Comparison of ENCODE assay signal across 13 cellular contexts in the genomic region with DNA sequence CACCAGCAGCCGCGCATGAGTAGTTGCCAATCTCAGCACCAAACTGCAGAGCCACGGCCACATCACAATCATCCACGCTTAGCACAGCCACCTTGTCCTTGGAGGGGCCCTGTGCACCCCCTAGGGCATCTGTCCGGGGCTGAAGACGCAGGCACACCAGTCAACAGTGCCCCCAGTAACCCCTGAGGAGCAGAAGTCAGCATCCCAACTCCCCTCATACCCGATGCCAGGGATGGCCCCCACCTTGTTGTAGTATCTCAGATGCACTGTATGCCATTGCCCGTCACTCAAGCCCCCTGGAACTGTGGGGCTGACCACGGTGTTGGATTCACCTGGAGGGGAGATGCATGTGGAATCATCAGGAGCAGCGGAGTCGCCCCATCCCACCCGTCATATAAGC. TPM values are rescaled to one million over a fixed set of nuclear protein-coding genes. Genes with fewer than 3 reads are reported as not detected.
DNase-seq lines count a peak whose midpoint lies in the region; TF ChIP-seq lines count a peak whose summit lies in the region.
"Had no signal": no experiment of that assay in that cellular context is flagged by ENCODE, and none has a peak within 500 bp of the region (broad histone marks: within the 10 kb centered on the region; RNA-seq: fewer than 3 reads in every experiment).

No MANE protein-coding gene starts in this region.

- H3K4me2 ChIP-seq in DOHH2 (ENCODE audit: low read length): peak overlapping the region; percentile 75
- peak overlapping the region; percentile 73 for H3K4me2 ChIP-seq in Karpas-422 (ENCODE audit: low read depth, low read length, poor library complexity, severe bottlenecking)
- peak overlapping the region; percentile 75 for H3K4me2 ChIP-seq in neural progenitor cell

- H3K27ac Mint-ChIP-seq in dendritic cell treated with granulocyte-macrophage colony-stimulating factor and Interleukin-4, amounts not matched to agents 40 ng/mL and 50 ng/mL, for 4 days: peak overlapping the region; percentile 75
- H3K27ac Mint-ChIP-seq in neural progenitor cell: no peak overlapping the region

- in situ Hi-C loops in GM13977 (cut with MboI; ENCODE audit: low pct_unique_long_range_greater_than_20kb, low sequenced_read_pairs, unreplicated experiment): no loop called here

- peak overlapping the region; percentile 23; the same call in 1 of the 2 replicates for H2AFZ ChIP-seq in Karpas-422 (ENCODE audit: low read length)
- no peak overlapping the region for H2AFZ ChIP-seq in neural progenitor cell (replicated peaks)

- H3K36me3 ChIP-seq in DOHH2 (ENCODE audit: control insufficient read depth, low read length): no peaks in the 10 kb centered on the region
- H3K36me3 ChIP-seq in Karpas-422 (ENCODE audit: insufficient read depth, low read length): no peaks in the 10 kb centered on the region
- H3K36me3 ChIP-seq in neural progenitor cell: no peaks in the 10 kb centered on the region
- H3K36me3 ChIP-seq: Peyer's patch had no signal

- H3K79me2 ChIP-seq in DOHH2 (ENCODE audit: control insufficient read depth, low read length): no peaks in the 10 kb centered on the region
- H3K79me2 ChIP-seq in Karpas-422 (ENCODE audit: low read length): no peaks in the 10 kb centered on the region
- H3K79me2 ChIP-seq in neural progenitor cell (ENCODE audit: low read depth): peaks cover 6% of the 10 kb centered on the region

- H3K9me3 Mint-ChIP-seq in dendritic cell treated with granulocyte-macrophage colony-stimulating factor and Interleukin-4, amounts not matched to agents 40 ng/mL and 50 ng/mL, for 4 days: no peaks in the 10 kb centered on the region
- H3K9me3 Mint-ChIP-seq in neural progenitor cell: peaks cover 3% of the 10 kb centered on the region

- no peaks in the 10 kb centered on the region for H3K9me2 ChIP-seq in DOHH2 (replicated peaks; ENCODE audit: control insufficient read depth, low read length)
- H3K9me2 ChIP-seq in Karpas-422 (replicated peaks; ENCODE audit: insufficient read depth, low read length): no peaks in the 10 kb centered on the region

- intact Hi-C loops in dendritic cell treated with granulocyte-macrophage colony-stimulating factor and Interleukin-4, amounts not matched to agents 40 ng/mL and 50 ng/mL, for 4 days (cut with micrococcal nuclease): no loop called here

- no peaks in the 10 kb centered on the region for H3K27me3 ChIP-seq in DOHH2 (ENCODE audit: control insufficient read depth, low read length)
- H3K27me3 ChIP-seq in Karpas-422 (ENCODE audit: low read length): no peaks in the 10 kb centered on the region
- peaks cover 8% of the 10 kb centered on the region for H3K27me3 ChIP-seq in neural progenitor cell
- H3K27me3 ChIP-seq: Peyer's patch had no signal

- peaks cover 44% of the 10 kb centered on the region for H3K27me3 Mint-ChIP-seq in dendritic cell treated with granulocyte-macrophage colony-stimulating factor and Interleukin-4, amounts not matched to agents 40 ng/mL and 50 ng/mL, for 4 days
- peaks cover 14% of the 10 kb centered on the region for H3K27me3 Mint-ChIP-seq in neural progenitor cell (ENCODE audit: insufficient read depth, low read depth)

- H3F3A ChIP-seq in DOHH2 (ENCODE audit: control insufficient read depth, insufficient read depth): no peaks in the 10 kb centered on the region
- peaks cover 24% of the 10 kb centered on the region for H3F3A ChIP-seq in neural progenitor cell (ENCODE audit: low read depth)

- H3K4me3 Mint-ChIP-seq in dendritic cell treated with granulocyte-macrophage colony-stimulating factor and Interleukin-4, amounts not matched to agents 40 ng/mL and 50 ng/mL, for 4 days: peak overlapping the region; percentile 57
- H3K4me3 Mint-ChIP-seq in neural progenitor cell: peak overlapping the region; percentile 67

- no peak for DNase-seq in Karpas-422
- no peak for DNase-seq in neural progenitor cell (ENCODE audit: low spot score)
- no peak for DNase-seq in GM13977 (ENCODE audit: low spot score)
- DNase-seq in NCI-H1694 (lab: John Stamatoyannopoulos, UW): no peak
- DNase-seq in GM19240 (ENCODE audit: insufficient read length, low spot score): no peak
- DNase-seq: NCI-H1105 treated with DMSO at 0.1 percent for 48 hours, substantia nigra had no signal

- peak overlapping the region; percentile 63 for H3K9ac ChIP-seq in Karpas-422 (ENCODE audit: low read length)
- H3K9ac ChIP-seq in neural progenitor cell: no peak overlapping the region

- no peaks in the 10 kb centered on the region for H3K36me3 Mint-ChIP-seq in dendritic cell treated with granulocyte-macrophage colony-stimulating factor and Interleukin-4, amounts not matched to agents 40 ng/mL and 50 ng/mL, for 4 days (ENCODE audit: low read depth)
- H3K36me3 Mint-ChIP-seq in neural progenitor cell: peaks cover 44% of the 10 kb centered on the region

- H3K4me1 ChIP-seq in DOHH2 (ENCODE audit: control insufficient read depth, low read length) (peaks cover 31% of the 10 kb centered on the region), Karpas-422 (ENCODE audit: low read length) (peaks cover 21% of the 10 kb centered on the region), neural progenitor cell (peaks cover 10% of the 10 kb centered on the region)

- TF ChIP-seq CTCF in DOHH2 (IDR thresholded peaks at IDR 0.05; ENCODE audit: low read depth, low read length, poor library complexity, severe bottlenecking): no peak
- no peak for TF ChIP-seq CTCF in neural progenitor cell (IDR thresholded peaks at IDR 0.05)
- no peak for TF ChIP-seq CTCF in GM13977 (IDR thresholded peaks at IDR 0.05; ENCODE audit: extremely low read depth, insufficient read depth, missing control alignments)

- H3K9me3 ChIP-seq in DOHH2 (ENCODE audit: control insufficient read depth, insufficient read depth, low read length) (no peaks in the 10 kb centered on the region), Karpas-422 (ENCODE audit: low read length) (no peaks in the 10 kb centered on the region), neural progenitor cell (ENCODE audit: low read depth) (no peaks in the 10 kb centered on the region)
- H3K9me3 ChIP-seq: Peyer's patch had no signal

- no peak overlapping the region for H3K27ac ChIP-seq in DOHH2 (ENCODE audit: low read depth, low read length)
- H3K27ac ChIP-seq in Karpas-422 (ENCODE audit: low read length): no peak overlapping the region
- no peak overlapping the region for H3K27ac ChIP-seq in neural progenitor cell

- H3K4me1 Mint-ChIP-seq in dendritic cell treated with granulocyte-macrophage colony-stimulating factor and Interleukin-4, amounts not matched to agents 40 ng/mL and 50 ng/mL, for 4 days (ENCODE audit: low read depth): peaks cover 9% of the 10 kb centered on the region
- H3K4me1 Mint-ChIP-seq in neural progenitor cell: peaks cover 16% of the 10 kb centered on the region

- H3K4me3 ChIP-seq in DOHH2 (ENCODE audit: low read length): peak overlapping the region; percentile 82
- peak overlapping the region; percentile 71; the same call in 1 of the 2 replicates for H3K4me3 ChIP-seq in Karpas-422 (ENCODE audit: low read length)
- H3K4me3 ChIP-seq in neural progenitor cell: peak overlapping the region; percentile 51

- H4K20me1 ChIP-seq in DOHH2 (ENCODE audit: control insufficient read depth, insufficient read depth, low read depth, low read length): 0 out of 2 replicates have a peak, but pooled peaks cover 3% of the 10 kb centered on the region
- H4K20me1 ChIP-seq in Karpas-422 (ENCODE audit: insufficient read depth, low read depth, low read length): no peaks in the 10 kb centered on the region
- H4K20me1 ChIP-seq in neural progenitor cell (ENCODE audit: low read depth): peaks cover 44% of the 10 kb centered on the region

RNA-seq across cellular contexts. Expression of a gene that starts 7.6 kb away (rescaled TPM):
- total RNA-seq in Karpas-422 (2014; rRNA removed; shearing (Covaris generic); ENCODE audit: low replicate concordance): 3.8 and 7.0 TPM in 2 replicates
- total RNA-seq in neural progenitor cell (ENCODE audit: low replicate concordance): 9.9 and 22.3 TPM in 2 replicates

RNA-seq across cellular contexts. Expression of a gene that starts 19.8 kb away (rescaled TPM):
- total RNA-seq in Karpas-422 (2014; rRNA removed; shearing (Covaris generic); ENCODE audit: low replicate concordance): 52.7 and 69.1 TPM in 2 replicates
- 42.5 and 78.9 TPM in 2 replicates for total RNA-seq in neural progenitor cell (ENCODE audit: low replicate concordance)

RNA-seq across cellular contexts. Expression of a gene that starts 30.7 kb away (rescaled TPM):
- 25.5 and 36.1 TPM in 2 replicates for total RNA-seq in Karpas-422 (2014; rRNA removed; shearing (Covaris generic); ENCODE audit: low replicate concordance)
- 32.8 and 69.1 TPM in 2 replicates for total RNA-seq in neural progenitor cell (ENCODE audit: low replicate concordance)

RNA-seq across cellular contexts. Expression of a gene that starts 33.5 kb away (rescaled TPM):
- not detected in 2 replicates for total RNA-seq in Karpas-422 (2014; rRNA removed; shearing (Covaris generic); ENCODE audit: low replicate concordance)
- not detected in 2 replicates for total RNA-seq in neural progenitor cell (ENCODE audit: low replicate concordance)
- total RNA-seq: frontal cortex, kidney epithelial cell, NCI-H460, Peyer's patch had no signal

RNA-seq across cellular contexts. Expression of a gene that starts 45.6 kb away (rescaled TPM):
- 80.3 and 165 TPM in 2 replicates for total RNA-seq in Karpas-422 (2014; rRNA removed; shearing (Covaris generic); ENCODE audit: low replicate concordance)
- 240 and 246 TPM in 2 replicates for total RNA-seq in neural progenitor cell (ENCODE audit: low replicate concordance)
